22 cellular contexts compared by ENCODE assay signal in genomic region chr2:199992296-199992695, GRCh38. TPM values are rescaled to one million over a fixed set of nuclear protein-coding genes. Genes with fewer than 3 reads are reported as not detected.
DNase-seq lines count a peak whose midpoint lies in the region; ATAC-seq and TF ChIP-seq lines count a peak whose summit lies in the region.
"Had no signal": no experiment of that assay in that cellular context is flagged by ENCODE, and none has a peak within 500 bp of the region (broad histone marks: within the 10 kb centered on the region; RNA-seq: fewer than 3 reads in every experiment).

No MANE protein-coding gene starts in this region.

- DNase-seq in EL: peak; percentile 32
- DNase-seq in esophagus muscularis mucosa (ENCODE audit: extremely low spot score): peak; percentile 37
- DNase-seq in CD4-positive, alpha-beta memory T cell: no peak
- DNase-seq in NCI-H2029 (lab: John Stamatoyannopoulos, UW): no peak
- no peak for DNase-seq in CD4-positive, alpha-beta T cell
- DNase-seq: 8988T; ACHN; BE2C; C1 segment of cervical spinal cord; CD4-positive, CD25-positive, alpha-beta regulatory T cell; CD8-positive, alpha-beta memory T cell; COR-L47; DMS 273 treated with DMSO at 0.1 percent for 48 hours; DMS153; DMS53; DMS79; DND-41; GDM1 had no signal

- H3K9ac ChIP-seq in BLaER1 treated with 17β-estradiol and CSF1 and Interleukin-3, amounts not matched to agents 10 nM and 100 nM: no peak overlapping the region

- no peak for TF ChIP-seq CTCF in esophagus muscularis mucosa (IDR thresholded peaks at IDR 0.05)
- TF ChIP-seq CTCF in CD4-positive, alpha-beta T cell (IDR thresholded peaks at IDR 0.05): no peak

- H3K9me3 Mint-ChIP-seq in CD4-positive, alpha-beta memory T cell: no peaks in the 10 kb centered on the region
- no peaks in the 10 kb centered on the region for H3K9me3 Mint-ChIP-seq in CD4-positive, alpha-beta T cell
- H3K9me3 Mint-ChIP-seq: CD14-positive monocyte; CD4-positive, CD25-positive, alpha-beta regulatory T cell; CD8-positive, alpha-beta memory T cell had no signal

- TF ChIP-seq POLR2A in esophagus muscularis mucosa (IDR thresholded peaks at IDR 0.05; ENCODE audit: low read depth): no peak

- no peaks in the 10 kb centered on the region for H3K36me3 ChIP-seq in BLaER1 treated with 17β-estradiol and CSF1 and Interleukin-3, amounts not matched to agents 10 nM and 100 nM
- no peaks in the 10 kb centered on the region for H3K36me3 ChIP-seq in esophagus muscularis mucosa
- H3K36me3 ChIP-seq in CD4-positive, alpha-beta memory T cell (ENCODE audit: insufficient read depth, low read length): no peaks in the 10 kb centered on the region
- H3K36me3 ChIP-seq: BE2C had no signal

- no peak for TF ChIP-seq EP300 in esophagus muscularis mucosa (IDR thresholded peaks at IDR 0.05)

- no peaks in the 10 kb centered on the region for H3K27me3 ChIP-seq in BLaER1 treated with 17β-estradiol and CSF1 and Interleukin-3, amounts not matched to agents 10 nM and 100 nM
- no peaks in the 10 kb centered on the region for H3K27me3 ChIP-seq in esophagus muscularis mucosa
- H3K27me3 ChIP-seq in CD4-positive, alpha-beta memory T cell (ENCODE audit: insufficient read depth, low read length): no peaks in the 10 kb centered on the region
- H3K27me3 ChIP-seq in CD4-positive, alpha-beta T cell (ENCODE audit: control insufficient read depth, insufficient read depth, low read length): no peaks in the 10 kb centered on the region
- H3K27me3 ChIP-seq: BE2C had no signal

- H3K27me3 Mint-ChIP-seq in CD4-positive, alpha-beta memory T cell: peaks cover 0 to 5% of the 10 kb centered on the region in 2 donors
- H3K27me3 Mint-ChIP-seq in CD4-positive, alpha-beta T cell: no peaks in the 10 kb centered on the region
- H3K27me3 Mint-ChIP-seq: CD4-positive, CD25-positive, alpha-beta regulatory T cell had no signal

- ATAC-seq in HG03175 (IDR thresholded peaks at IDR 0.05; ENCODE audit: unreplicated experiment): no peak
- ATAC-seq in CD4-positive, alpha-beta T cell (ENCODE audit: poor library complexity): no peak
- ATAC-seq: GM12878 had no signal

- peaks cover 0 to 14% (median 8%) of the 10 kb centered on the region in 11 experiments; a peak in 5 of 22 replicates for H3K9me3 ChIP-seq in BLaER1 treated with 17β-estradiol and CSF1 and Interleukin-3, amounts not matched to agents 10 nM and 100 nM (replicated peaks in 1 of 11)
- H3K9me3 ChIP-seq in esophagus muscularis mucosa: no peaks in the 10 kb centered on the region
- no peaks in the 10 kb centered on the region for H3K9me3 ChIP-seq in CD4-positive, alpha-beta memory T cell (ENCODE audit: control insufficient read depth in 1 of 2, low read length in 2 of 2)
- no peaks in the 10 kb centered on the region for H3K9me3 ChIP-seq in CD4-positive, alpha-beta T cell (ENCODE audit: control insufficient read depth, low read length)
- H3K9me3 ChIP-seq: BE2C had no signal

- peaks cover 39 to 100% (median 93%) of the 10 kb centered on the region in 10 experiments for H3K4me1 ChIP-seq in BLaER1 treated with 17β-estradiol and CSF1 and Interleukin-3, amounts not matched to agents 10 nM and 100 nM
- peaks cover 0 to 10% (median 8%) of the 10 kb centered on the region in 4 donors for H3K4me1 ChIP-seq in esophagus muscularis mucosa
- H3K4me1 ChIP-seq in CD4-positive, alpha-beta memory T cell (ENCODE audit: insufficient read depth, low read length): no peaks in the 10 kb centered on the region
- H3K4me1 ChIP-seq: BE2C had no signal

- WGBS in esophagus muscularis mucosa: 98% methylated on average over 3 of the region's 3 CpGs

- CTCF ChIA-PET in CD4-positive, alpha-beta memory T cell (lab: Charles Lee; ENCODE audit: partially characterized antibody): no interaction called here
- CTCF ChIA-PET in CD4-positive, alpha-beta T cell (lab: Charles Lee): no interaction called here

- no peaks in the 10 kb centered on the region for H3K36me3 Mint-ChIP-seq in CD4-positive, alpha-beta memory T cell
- no peaks in the 10 kb centered on the region for H3K36me3 Mint-ChIP-seq in CD4-positive, alpha-beta T cell (ENCODE audit: low read depth)
- H3K36me3 Mint-ChIP-seq: CD14-positive monocyte; CD4-positive, CD25-positive, alpha-beta regulatory T cell; CD8-positive, alpha-beta memory T cell had no signal

- intact Hi-C loops in esophagus muscularis mucosa (cut with DNase I): no loop called here
- intact Hi-C loops in CD4-positive, alpha-beta memory T cell (cut with micrococcal nuclease): no loop called here
- intact Hi-C loops in CD4-positive, alpha-beta T cell (cut with DNase I, micrococcal nuclease): no loop called here

- 0 out of 22 replicates have a peak overlapping the region, but pooled peaks of 2 of the 11 experiments have one; percentile 16 to 69 for H3K27ac ChIP-seq in BLaER1 treated with 17β-estradiol and CSF1 and Interleukin-3, amounts not matched to agents 10 nM and 100 nM
- no peak overlapping the region for H3K27ac ChIP-seq in esophagus muscularis mucosa (replicated peaks in 1 of 4)
- H3K27ac ChIP-seq in CD4-positive, alpha-beta memory T cell (ENCODE audit: low read depth, low read length): no peak overlapping the region
- no peak overlapping the region for H3K27ac ChIP-seq in CD4-positive, alpha-beta T cell (ENCODE audit: low read depth, low read length)

- peak overlapping the region in 1 of 7 donors; percentile 6 for H3K27ac Mint-ChIP-seq in CD4-positive, alpha-beta memory T cell
- no peak overlapping the region for H3K27ac Mint-ChIP-seq in CD4-positive, alpha-beta T cell
- H3K27ac Mint-ChIP-seq: CD14-positive monocyte; CD4-positive, CD25-positive, alpha-beta regulatory T cell had no signal

- no peaks in the 10 kb centered on the region for H4K20me1 ChIP-seq in BLaER1 treated with 17β-estradiol and CSF1 and Interleukin-3, amounts not matched to agents 10 nM and 100 nM

- H3K4me3 ChIP-seq in BLaER1 treated with 17β-estradiol and CSF1 and Interleukin-3, amounts not matched to agents 10 nM and 100 nM: no peak overlapping the region
- H3K4me3 ChIP-seq in esophagus muscularis mucosa: no peak overlapping the region
- H3K4me3 ChIP-seq in CD4-positive, alpha-beta memory T cell (ENCODE audit: low read length in 2 of 2): no peak overlapping the region
- H3K4me3 ChIP-seq: GM12878 had no signal

- H3K4me3 Mint-ChIP-seq in CD4-positive, alpha-beta memory T cell: no peak overlapping the region
- no peak overlapping the region for H3K4me3 Mint-ChIP-seq in CD4-positive, alpha-beta T cell
- H3K4me3 Mint-ChIP-seq: CD14-positive monocyte; CD4-positive, CD25-positive, alpha-beta regulatory T cell; CD8-positive, alpha-beta memory T cell had no signal

- POLR2A ChIA-PET in CD4-positive, alpha-beta memory T cell (lab: Charles Lee; ENCODE audit: partially characterized antibody): no interaction called here
- POLR2A ChIA-PET in CD4-positive, alpha-beta T cell (lab: Charles Lee): no interaction called here

- H3K4me1 Mint-ChIP-seq in CD4-positive, alpha-beta memory T cell: no peaks in the 10 kb centered on the region
- no peaks in the 10 kb centered on the region for H3K4me1 Mint-ChIP-seq in CD4-positive, alpha-beta T cell (ENCODE audit: low read depth)
- H3K4me1 Mint-ChIP-seq: CD4-positive, CD25-positive, alpha-beta regulatory T cell; CD8-positive, alpha-beta memory T cell had no signal

- peak overlapping the region in 8 of 11 experiments; percentile 45 to 85 (median 76); a peak in 11 of 22 replicates for H3K4me2 ChIP-seq in BLaER1 treated with 17β-estradiol and CSF1 and Interleukin-3, amounts not matched to agents 10 nM and 100 nM

RNA-seq across cellular contexts. Expression of gene MAIP1, which starts 36.9 kb away (rescaled TPM):
- total RNA-seq in esophagus muscularis mucosa: 10 to 100 TPM in 3 of 4 donors, 1 to 10 TPM in 1; 8.3 to 28.1 (median 14.7) TPM
- 10 to 100 TPM; 13.1 to 15.9 TPM for total RNA-seq in CD4-positive, alpha-beta memory T cell
- polyA plus RNA-seq in CD4-positive, alpha-beta memory T cell: 10 to 100 TPM; 12.5 to 15.9 TPM
- total RNA-seq in CD4-positive, alpha-beta T cell: 10 to 100 TPM; 34.6 to 35.8 TPM

RNA-seq across cellular contexts. Expression of gene TYW5, which starts 37.0 kb away (rescaled TPM):
- total RNA-seq in esophagus muscularis mucosa: 1 to 10 TPM; 3.5 to 7.5 (median 4.3) TPM
- total RNA-seq in CD4-positive, alpha-beta memory T cell: 10 to 100 TPM; 11.0 to 11.6 TPM
- 1 to 10 TPM; 4.0 to 4.7 TPM for polyA plus RNA-seq in CD4-positive, alpha-beta memory T cell
- total RNA-seq in CD4-positive, alpha-beta T cell: 10 to 100 TPM; 15.0 to 16.0 TPM

Comparison
In these comparisons a context has a peak if more than half of its experiments do, and no peak if none do; other contexts are left out.
1. DNase-seq: peak in EL (single experiment) and esophagus muscularis mucosa (single experiment); none in CD4-positive, alpha-beta memory T cell (0 of 5), NCI-H2029 (single experiment) and CD4-positive, alpha-beta T cell (0 of 10).